Comparison of ENCODE assay signal across 28 cellular contexts in genomic region chr6:75794954-75795739, GRCh38. TPM values are rescaled to one million over a fixed set of nuclear protein-coding genes. Genes with fewer than 3 reads are reported as not detected.
DNase-seq lines count a peak whose midpoint lies in the region; ATAC-seq and TF ChIP-seq lines count a peak whose summit lies in the region.
"Had no signal": no experiment of that assay in that cellular context is flagged by ENCODE, and none has a peak within 500 bp of the region (broad histone marks: within the 10 kb centered on the region; RNA-seq: fewer than 3 reads in every experiment).

No MANE protein-coding gene starts in this region.

- H3K4me1 ChIP-seq in hepatocyte (ENCODE audit: insufficient read depth) (peaks cover 4% of the 10 kb centered on the region), osteoblast (ENCODE audit: insufficient read depth, low read length) (peaks cover 15% of the 10 kb centered on the region)
- H3K4me1 ChIP-seq: body of pancreas had no signal

- no peaks in the 10 kb centered on the region for H3K4me1 Mint-ChIP-seq in stimulated activated naive B cell treated with anti-CD40 and anti-IgM and Interleukin-4, amounts not matched to agents 10 μg/mL and 1 μg/mL and 100 μg/mL, for 72 hours
- H3K4me1 Mint-ChIP-seq: activated naive CD8-positive, alpha-beta T cell treated with anti-CD3 and anti-CD28 coated beads for 36 hours; activated T-helper 17 cell treated with anti-CD3 and anti-CD28 coated beads, Interleukin-2, amount 50 U/mL, for 72 hours had no signal

- ATAC-seq in stimulated activated naive B cell treated with anti-CD40 and anti-IgM and Interleukin-4, amounts not matched to agents 10 μg/mL and 1 μg/mL and 100 μg/mL, for 72 hours (replicated peaks): no peak
- ATAC-seq in GM19397 (IDR thresholded peaks at IDR 0.05; ENCODE audit: unreplicated experiment): no peak
- ATAC-seq: activated T-helper 17 cell treated with anti-CD3 and anti-CD28 coated beads, Interleukin-2, amount 50 U/mL, for 72 hours; body of pancreas; heart left ventricle; K562; mucosa of descending colon; upper lobe of right lung had no signal

- H4K20me1 ChIP-seq in hepatocyte (ENCODE audit: insufficient read depth, poor library complexity, severe bottlenecking) (no peaks in the 10 kb centered on the region), osteoblast (ENCODE audit: insufficient read depth, low read length) (peaks cover 3% of the 10 kb centered on the region)
- H4K20me1 ChIP-seq: BLaER1 treated with 17β-estradiol and CSF1 and Interleukin-3, amounts not matched to agents 10 nM and 100 nM had no signal

- H3K36me3 Mint-ChIP-seq in stimulated activated naive B cell treated with anti-CD40 and anti-IgM and Interleukin-4, amounts not matched to agents 10 μg/mL and 1 μg/mL and 100 μg/mL, for 72 hours: no peaks in the 10 kb centered on the region
- H3K36me3 Mint-ChIP-seq: activated naive CD8-positive, alpha-beta T cell treated with anti-CD3 and anti-CD28 coated beads for 36 hours had no signal

- no peaks in the 10 kb centered on the region for H3K9me3 ChIP-seq in SK-N-MC (ENCODE audit: low read depth, low read length)
- no peaks in the 10 kb centered on the region for H3K9me3 ChIP-seq in hepatocyte (ENCODE audit: low read depth)
- H3K9me3 ChIP-seq in osteoblast (ENCODE audit: low read depth, low read length): no peaks in the 10 kb centered on the region
- H3K9me3 ChIP-seq: BLaER1 treated with 17β-estradiol and CSF1 and Interleukin-3, amounts not matched to agents 10 nM and 100 nM; body of pancreas; heart left ventricle; left ventricle myocardium inferior; mucosa of descending colon; stomach; upper lobe of right lung had no signal

- TF ChIP-seq CTCF in hepatocyte (IDR thresholded peaks at IDR 0.05; ENCODE audit: poor library complexity): no peak
- no peak for TF ChIP-seq CTCF in osteoblast (IDR thresholded peaks at IDR 0.05; ENCODE audit: extremely low read depth, low read depth, low read length)

- H3K36me3 ChIP-seq in SK-N-MC (ENCODE audit: insufficient read depth, low read length) (no peaks in the 10 kb centered on the region), hepatocyte (replicated peaks; ENCODE audit: insufficient read depth, low read depth) (no peaks in the 10 kb centered on the region), osteoblast (ENCODE audit: insufficient read depth, low read length) (no peaks in the 10 kb centered on the region)
- H3K36me3 ChIP-seq: BLaER1 treated with 17β-estradiol and CSF1 and Interleukin-3, amounts not matched to agents 10 nM and 100 nM; heart left ventricle; left ventricle myocardium inferior; stomach; upper lobe of right lung; WERI-Rb-1 had no signal

- DNase-seq in COLO829 (ENCODE audit: low spot score): peak; percentile 14
- DNase-seq in SK-N-MC (ENCODE audit: low read depth, low spot score): peak; percentile 65
- no peak for DNase-seq in hepatocyte (ENCODE audit: low spot score)
- DNase-seq in osteoblast (ENCODE audit: insufficient read length, low spot score, missing footprints): no peak
- no peak for DNase-seq in stimulated activated naive B cell treated with anti-CD40 and anti-IgM and Interleukin-4, amounts not matched to agents 10 μg/mL and 1 μg/mL and 100 μg/mL, for 72 hours
- no peak for DNase-seq in cerebellum (ENCODE audit: low spot score)
- no peak for DNase-seq in NCI-H1105 treated with DMSO at 0.1 percent for 48 hours (lab: John Stamatoyannopoulos, UW)
- DNase-seq: ACHN; activated CD4-positive, alpha-beta T cell treated with anti-CD3 and anti-CD28 coated beads, Interleukin-2, amount 50 U/mL, for 1 hour; activated naive CD8-positive, alpha-beta T cell treated with anti-CD3 and anti-CD28 coated beads for 36 hours; body of pancreas; H7; heart left ventricle; left ventricle myocardium inferior; mucosa of descending colon; NCI-H1694; NCI-H2171 treated with DMSO at 0.1 percent for 48 hours; NCI-H526 treated with DMSO at 0.1 percent for 48 hours; stomach; upper lobe of right lung; WERI-Rb-1 had no signal

- H3K79me2 ChIP-seq in hepatocyte (peaks cover 69% of the 10 kb centered on the region), osteoblast (ENCODE audit: insufficient read depth, low read length) (peaks cover 7% of the 10 kb centered on the region)

- no peaks in the 10 kb centered on the region for H3K9me2 ChIP-seq in hepatocyte (replicated peaks; ENCODE audit: insufficient read depth)

- H3K4me3 Mint-ChIP-seq in stimulated activated naive B cell treated with anti-CD40 and anti-IgM and Interleukin-4, amounts not matched to agents 10 μg/mL and 1 μg/mL and 100 μg/mL, for 72 hours: no peak overlapping the region
- H3K4me3 Mint-ChIP-seq: activated naive CD8-positive, alpha-beta T cell treated with anti-CD3 and anti-CD28 coated beads for 36 hours; activated T-helper 17 cell treated with anti-CD3 and anti-CD28 coated beads, Interleukin-2, amount 50 U/mL, for 72 hours; T-helper 2 cell treated with Interferon-gamma antibody and Interleukin-4, amounts not matched to agents 5 μg/mL and 100 μg/mL, for 36 hours had no signal

- peak overlapping the region; percentile 37 for H3K9ac ChIP-seq in SK-N-MC (ENCODE audit: insufficient read length)
- H3K9ac ChIP-seq: BLaER1 treated with 17β-estradiol and CSF1 and Interleukin-3, amounts not matched to agents 10 nM and 100 nM had no signal

- peaks cover 5 to 8% of the 10 kb centered on the region in 2 donors for H3K27me3 Mint-ChIP-seq in stimulated activated naive B cell treated with anti-CD40 and anti-IgM and Interleukin-4, amounts not matched to agents 10 μg/mL and 1 μg/mL and 100 μg/mL, for 72 hours
- H3K27me3 Mint-ChIP-seq: activated T-helper 17 cell treated with anti-CD3 and anti-CD28 coated beads, Interleukin-2, amount 50 U/mL, for 72 hours had no signal

- peak overlapping the region; percentile 57; the same call in 1 of the 2 replicates for H3K27ac ChIP-seq in SK-N-MC
- H3K27ac ChIP-seq in hepatocyte: peak overlapping the region; percentile 36
- H3K27ac ChIP-seq in osteoblast (ENCODE audit: low read depth, low read length): no peak overlapping the region
- H3K27ac ChIP-seq: BLaER1 treated with 17β-estradiol and CSF1 and Interleukin-3, amounts not matched to agents 10 nM and 100 nM; body of pancreas; coronary artery; heart left ventricle; left ventricle myocardium inferior; RWPE1; stomach; upper lobe of right lung; WERI-Rb-1 had no signal

- peaks cover 0 to 2% of the 10 kb centered on the region in 2 donors for H3K9me3 Mint-ChIP-seq in stimulated activated naive B cell treated with anti-CD40 and anti-IgM and Interleukin-4, amounts not matched to agents 10 μg/mL and 1 μg/mL and 100 μg/mL, for 72 hours
- H3K9me3 Mint-ChIP-seq: activated naive CD8-positive, alpha-beta T cell treated with anti-CD3 and anti-CD28 coated beads for 36 hours; activated T-helper 17 cell treated with anti-CD3 and anti-CD28 coated beads, Interleukin-2, amount 50 U/mL, for 72 hours; T-helper 2 cell treated with Interferon-gamma antibody and Interleukin-4, amounts not matched to agents 5 μg/mL and 100 μg/mL, for 36 hours had no signal

- H3K27ac Mint-ChIP-seq in stimulated activated naive B cell treated with anti-CD40 and anti-IgM and Interleukin-4, amounts not matched to agents 10 μg/mL and 1 μg/mL and 100 μg/mL, for 72 hours: no peak overlapping the region
- H3K27ac Mint-ChIP-seq: activated naive CD8-positive, alpha-beta T cell treated with anti-CD3 and anti-CD28 coated beads for 36 hours; activated T-helper 17 cell treated with anti-CD3 and anti-CD28 coated beads, Interleukin-2, amount 50 U/mL, for 72 hours; T-helper 2 cell treated with Interferon-gamma antibody and Interleukin-4, amounts not matched to agents 5 μg/mL and 100 μg/mL, for 36 hours had no signal

- no peaks in the 10 kb centered on the region for H3K27me3 ChIP-seq in hepatocyte
- no peaks in the 10 kb centered on the region for H3K27me3 ChIP-seq in osteoblast (ENCODE audit: insufficient read depth, low read length)
- H3K27me3 ChIP-seq: BLaER1 treated with 17β-estradiol and CSF1 and Interleukin-3, amounts not matched to agents 10 nM and 100 nM; body of pancreas; heart left ventricle; stomach; upper lobe of right lung had no signal

- no peak overlapping the region for H2AFZ ChIP-seq in hepatocyte
- peak overlapping the region; percentile 20 for H2AFZ ChIP-seq in osteoblast (ENCODE audit: low read length)

- peak overlapping the region; percentile 44 for H3K4me2 ChIP-seq in hepatocyte
- H3K4me2 ChIP-seq in osteoblast (ENCODE audit: insufficient read depth, low read length): peak overlapping the region; percentile 69
- H3K4me2 ChIP-seq: BLaER1 treated with 17β-estradiol and CSF1 and Interleukin-3, amounts not matched to agents 10 nM and 100 nM had no signal

- H3K4me3 ChIP-seq in SK-N-MC: peak overlapping the region; percentile 62
- no peak overlapping the region for H3K4me3 ChIP-seq in hepatocyte
- no peak overlapping the region for H3K4me3 ChIP-seq in osteoblast (ENCODE audit: insufficient read depth, low read length)
- H3K4me3 ChIP-seq: BLaER1 treated with 17β-estradiol and CSF1 and Interleukin-3, amounts not matched to agents 10 nM and 100 nM; body of pancreas; coronary artery; heart left ventricle; K562; left ventricle myocardium inferior; mucosa of descending colon; stomach; upper lobe of right lung had no signal

- WGBS in hepatocyte (ENCODE audit: low lambda C conversion rate, missing lambda C conversion rate): 35% methylated on average over 6 of the region's 6 CpGs

RNA-seq across cellular contexts. Expression of gene MYO6, which starts 46.1 kb away (rescaled TPM):
- total RNA-seq in hepatocyte (68.4 and 71.1 TPM in 2 replicates), osteoblast (15.2 and 16.8 TPM in 2 replicates), cerebellum (35.8 TPM)
- 39.8 and 56.3 TPM in 2 replicates for polyA plus RNA-seq in hepatocyte

Comparison
In these comparisons a context has a peak if more than half of its experiments do, and no peak if none do; other contexts are left out.
1. DNase-seq: peak in COLO829 (single experiment) and SK-N-MC (single experiment); none in hepatocyte (single experiment), osteoblast (single experiment), stimulated activated naive B cell treated with anti-CD40 and anti-IgM and Interleukin-4, amounts not matched to agents 10 μg/mL and 1 μg/mL and 100 μg/mL, for 72 hours (single experiment), cerebellum (single experiment) and NCI-H1105 treated with DMSO at 0.1 percent for 48 hours (single experiment).